ENCODE assay signal across 8 cellular contexts in the genomic region with DNA sequence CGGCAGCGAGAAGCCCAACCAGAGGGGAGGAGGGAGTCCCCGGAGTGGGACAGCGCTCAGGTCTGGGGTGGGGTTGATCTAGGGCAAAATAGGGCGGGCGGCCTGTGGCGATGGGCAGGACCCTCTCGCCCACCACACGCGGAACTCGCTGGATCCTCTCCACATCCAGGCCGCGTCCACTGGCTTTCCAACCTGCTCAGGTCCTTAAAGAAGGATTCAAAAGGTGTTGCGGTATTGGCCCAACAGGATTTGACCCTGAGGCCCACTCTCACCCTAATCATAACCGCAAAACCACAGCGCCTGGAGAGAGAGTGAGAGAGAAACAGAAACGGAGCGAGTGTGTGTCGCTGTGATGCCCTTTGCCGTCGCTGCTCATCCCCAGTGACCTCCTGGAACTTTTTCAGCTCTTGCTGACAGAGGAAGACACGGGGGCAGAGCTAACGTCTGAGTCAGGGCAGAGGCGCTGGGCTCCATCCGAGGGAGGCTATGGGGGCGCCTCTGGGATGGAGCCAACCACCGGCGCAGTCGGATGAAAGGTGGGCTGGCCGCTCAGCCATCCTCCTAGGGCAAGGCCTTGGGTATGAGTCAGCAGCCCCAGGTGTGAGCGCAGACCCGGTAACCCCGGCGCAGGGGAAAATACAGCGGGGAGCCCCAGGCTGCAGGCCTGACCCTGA. TPM values are rescaled to one million over a fixed set of nuclear protein-coding genes. Genes with fewer than 3 reads are reported as not detected.
DNase-seq lines count a peak whose midpoint lies in the region; ATAC-seq and TF ChIP-seq lines count a peak whose summit lies in the region.

No MANE protein-coding gene starts in this region.

- no peaks in the 10 kb centered on the region for H3K9me3 Mint-ChIP-seq in central memory CD8-positive, alpha-beta T cell

- H3K4me2 ChIP-seq in PC-3 (ENCODE audit: low read length), result peak overlapping the region; percentile 68; the same call in 1 of the 2 replicates

- no peak overlapping the region for H2AFZ ChIP-seq in PC-3 (ENCODE audit: low read length)

- H3K36me3 ChIP-seq in PC-3 (ENCODE audit: low read depth, low read length), result no peaks in the 10 kb centered on the region

- intact Hi-C loops in PC-3 (cut with micrococcal nuclease), result no loop called here

- peaks cover 4% of the 10 kb centered on the region; the same call in 1 of the 2 replicates for H3K4me1 ChIP-seq in PC-3 (ENCODE audit: insufficient read depth, low read length)

- peaks cover 39% of the 10 kb centered on the region for H3K27me3 Mint-ChIP-seq in central memory CD8-positive, alpha-beta T cell

- no TSS peak for BruUV-seq in PC-3 (replicated peaks; lab: Mats Ljungman, UMichigan)

- H3K9me3 ChIP-seq in PC-3 (ENCODE audit: low read length), result no peaks in the 10 kb centered on the region

- TF ChIP-seq CTCF in PC-3 (conservative IDR thresholded peaks at IDR 0.05; ENCODE audit: low read depth, low read length), result no peak

- CTCF ChIA-PET in PC-3 (lab: Charles Lee), result interaction anchor here (0.6 to 0.7 kb wide), 3 partner anchors 42 to 143 kb away, joined by 3 to 5 read pairs (median 4); no protein-coding TSS in a partner anchor

- H3K79me2 ChIP-seq in PC-3 (ENCODE audit: low read length), result no peaks in the 10 kb centered on the region

- peaks cover 29% of the 10 kb centered on the region for H3K36me3 Mint-ChIP-seq in central memory CD8-positive, alpha-beta T cell (ENCODE audit: insufficient read depth)

- H3K4me3 ChIP-seq in PC-3 (ENCODE audit: low read length), result no peak overlapping the region

- H3K9ac ChIP-seq in PC-3 (ENCODE audit: low read length), result no peak overlapping the region

- TF ChIP-seq POLR2A in GM19193 (IDR thresholded peaks at IDR 0.05; ENCODE audit: extremely low read depth, insufficient read depth, insufficient read length), result peak; percentile 10

- no peaks in the 10 kb centered on the region for H3K9me2 ChIP-seq in PC-3 (replicated peaks; ENCODE audit: low read length)

- POLR2A ChIA-PET in PC-3 (lab: Charles Lee; ENCODE audit: unreplicated experiment), result no interaction called here

- no peaks in the 10 kb centered on the region for H3F3A ChIP-seq in PC-3 (ENCODE audit: low read length, unreplicated experiment)

- peaks cover 24% of the 10 kb centered on the region for H3K4me1 Mint-ChIP-seq in central memory CD8-positive, alpha-beta T cell

- peak overlapping the region; percentile 94 for H3K27ac Mint-ChIP-seq in central memory CD8-positive, alpha-beta T cell (ENCODE audit: low read depth)

- no peaks in the 10 kb centered on the region for H4K20me1 ChIP-seq in PC-3 (ENCODE audit: low read length)

- H3K27ac ChIP-seq in PC-3 (ENCODE audit: low read length), result no peak overlapping the region

- ATAC-seq in PC-3, result no peak
- ATAC-seq in central memory CD8-positive, alpha-beta T cell (replicated peaks; ENCODE audit: extremely low read depth, poor library complexity, severe bottlenecking), result peak; percentile 81
- ATAC-seq in GM19467 (IDR thresholded peaks at IDR 0.05; ENCODE audit: unreplicated experiment), result no peak

- H3K27me3 ChIP-seq in PC-3 (ENCODE audit: low read length), result peaks cover 20% of the 10 kb centered on the region

- DNase-seq in PC-3 (no peak), retina (peak; percentile 50), AML-193 (lab: John Stamatoyannopoulos, UW) (no peak), superior temporal gyrus (ENCODE audit: extremely low spot score) (no peak)
- peak in 1 of 2 donors; percentile 44 for DNase-seq in central memory CD8-positive, alpha-beta T cell (ENCODE audit: low spot score in 2 of 2)
- no peak for DNase-seq in NK-92 treated with Interleukin-12 subunit alpha and Interleukin-12 subunit beta, amount 100 ng/mL, for 24 hours (lab: John Stamatoyannopoulos, UW)

- H3K4me3 Mint-ChIP-seq in central memory CD8-positive, alpha-beta T cell, result peak overlapping the region; percentile 78

RNA-seq across cellular contexts. Expression of gene OR1F1, which starts 16.7 kb away (rescaled TPM):
- total RNA-seq in PC-3 (2014; rRNA removed), result not detected in 2 replicates

RNA-seq across cellular contexts. Expression of gene ZNF213, which starts 36.5 kb away (rescaled TPM):
- total RNA-seq in PC-3 (2014; rRNA removed), result 3.6 and 9.6 TPM in 2 replicates

RNA-seq across cellular contexts. Expression of gene ZNF205, which starts 58.9 kb away (rescaled TPM):
- total RNA-seq in PC-3 (2014; rRNA removed), result 19.0 and 27.0 TPM in 2 replicates
